8 cellular contexts compared by ENCODE assay signal in genomic region chr11:2929511-2929879, GRCh38. TPM values are rescaled to one million over a fixed set of nuclear protein-coding genes. Genes with fewer than 3 reads are reported as not detected.
DNase-seq lines count a peak whose midpoint lies in the region; ATAC-seq and TF ChIP-seq lines count a peak whose summit lies in the region.

No MANE protein-coding gene starts in this region.

- TF ChIP-seq CTCF in KMS-11 (conservative IDR thresholded peaks at IDR 0.05; ENCODE audit: low read depth, low read length) (no peak), left ventricle myocardium inferior (IDR thresholded peaks at IDR 0.05; ENCODE audit: borderline replicate concordance) (no peak), spleen (IDR thresholded peaks at IDR 0.05 in 8 of 11, conservative IDR thresholded peaks at IDR 0.05 in 3 of 11) (no peak)

- peak overlapping the region; percentile 85 to 99 (median 96) for H3K4me2 ChIP-seq in BLaER1 treated with 17β-estradiol and CSF1 and Interleukin-3, amounts not matched to agents 10 nM and 100 nM
- H3K4me2 ChIP-seq in KMS-11, result peak overlapping the region; percentile 86

- H3K9ac ChIP-seq in BLaER1 treated with 17β-estradiol and CSF1 and Interleukin-3, amounts not matched to agents 10 nM and 100 nM, result peak overlapping the region in 9 of 11 experiments; percentile 26 to 78 (median 62); a peak in 13 of 22 replicates
- peak overlapping the region; percentile 60; the same call in 1 of the 2 replicates for H3K9ac ChIP-seq in KMS-11

- 1 to 12% (median 2%) methylated on average over 5 to 46 of the region's 46 CpGs; no CpG with 5 or more reads in 1 of the 5 donors for WGBS in spleen, 5 donors

- peak; percentile 49 for DNase-seq in activated T-helper 2 cell treated with anti-CD3 and anti-CD28 coated beads, Interferon-gamma antibody, Interleukin-2, Interleukin-4, amounts not matched to agents 10 μg/mL and 5 μg/mL and 100 μg/mL, durations not matched to agents 14 hours and 24 hours and 36 hours (ENCODE audit: low spot score)
- DNase-seq in left ventricle myocardium inferior, result no peak
- DNase-seq in spleen, result peak; percentile 84
- no peak for DNase-seq in germinal center (ENCODE audit: low spot score)

- peak overlapping the region; percentile 82 for H3K4me3 Mint-ChIP-seq in activated T-helper 2 cell treated with anti-CD3 and anti-CD28 coated beads, Interferon-gamma antibody, Interleukin-2, Interleukin-4, amounts not matched to agents 10 μg/mL and 5 μg/mL and 100 μg/mL, durations not matched to agents 14 hours and 24 hours and 36 hours (ENCODE audit: low read depth)

- H3K27me3 Mint-ChIP-seq in activated T-helper 2 cell treated with anti-CD3 and anti-CD28 coated beads, Interferon-gamma antibody, Interleukin-2, Interleukin-4, amounts not matched to agents 10 μg/mL and 5 μg/mL and 100 μg/mL, durations not matched to agents 14 hours and 24 hours and 36 hours (ENCODE audit: low read depth), result peaks cover 15% of the 10 kb centered on the region

- peak overlapping the region in 5 of 11 experiments; percentile 18 to 84 (median 66); a peak in 9 of 22 replicates for H3K27ac ChIP-seq in BLaER1 treated with 17β-estradiol and CSF1 and Interleukin-3, amounts not matched to agents 10 nM and 100 nM
- H3K27ac ChIP-seq in KMS-11, result no peak overlapping the region
- peak overlapping the region; percentile 23 for H3K27ac ChIP-seq in left ventricle myocardium inferior (replicated peaks)
- H3K27ac ChIP-seq in spleen, result peak overlapping the region in 4 of 8 donors; percentile 31 to 75 (median 66)

- no peak overlapping the region for H3K27ac Mint-ChIP-seq in activated T-helper 2 cell treated with anti-CD3 and anti-CD28 coated beads, Interferon-gamma antibody, Interleukin-2, Interleukin-4, amounts not matched to agents 10 μg/mL and 5 μg/mL and 100 μg/mL, durations not matched to agents 14 hours and 24 hours and 36 hours

- H4K20me1 ChIP-seq in BLaER1 treated with 17β-estradiol and CSF1 and Interleukin-3, amounts not matched to agents 10 nM and 100 nM, result peaks cover 0 to 46% (median 27%) of the 10 kb centered on the region in 11 experiments; a peak in 18 of 22 replicates
- no peaks in the 10 kb centered on the region for H4K20me1 ChIP-seq in KMS-11 (ENCODE audit: insufficient read depth)

- intact Hi-C loops in activated T-helper 2 cell treated with anti-CD3 and anti-CD28 coated beads, Interferon-gamma antibody, Interleukin-2, Interleukin-4, amounts not matched to agents 10 μg/mL and 5 μg/mL and 100 μg/mL, durations not matched to agents 14 hours and 24 hours and 36 hours (cut with micrococcal nuclease), result no loop called here
- intact Hi-C loops in left ventricle myocardium inferior (cut with micrococcal nuclease), result no loop called here
- intact Hi-C loops in spleen (cut with DNase I; ENCODE audit: low total_unique reads), result no loop called here

- H3K36me3 Mint-ChIP-seq in activated T-helper 2 cell treated with anti-CD3 and anti-CD28 coated beads, Interferon-gamma antibody, Interleukin-2, Interleukin-4, amounts not matched to agents 10 μg/mL and 5 μg/mL and 100 μg/mL, durations not matched to agents 14 hours and 24 hours and 36 hours (ENCODE audit: low read depth), result peaks cover 6% of the 10 kb centered on the region

- H3K36me3 ChIP-seq in BLaER1 treated with 17β-estradiol and CSF1 and Interleukin-3, amounts not matched to agents 10 nM and 100 nM, result no peaks in the 10 kb centered on the region
- H3K36me3 ChIP-seq in KMS-11 (ENCODE audit: insufficient read depth), result no peaks in the 10 kb centered on the region
- H3K36me3 ChIP-seq in left ventricle myocardium inferior, result no peaks in the 10 kb centered on the region
- no peaks in the 10 kb centered on the region for H3K36me3 ChIP-seq in spleen

- peaks cover 58 to 75% (median 66%) of the 10 kb centered on the region in 10 experiments for H3K4me1 ChIP-seq in BLaER1 treated with 17β-estradiol and CSF1 and Interleukin-3, amounts not matched to agents 10 nM and 100 nM
- H3K4me1 ChIP-seq in KMS-11 (ENCODE audit: low read depth, poor library complexity, severe bottlenecking), result peaks cover 22% of the 10 kb centered on the region
- H3K4me1 ChIP-seq in left ventricle myocardium inferior, result peaks cover 30% of the 10 kb centered on the region
- peaks cover 21 to 54% (median 39%) of the 10 kb centered on the region in 6 donors for H3K4me1 ChIP-seq in spleen

- no peaks in the 10 kb centered on the region for H3K79me2 ChIP-seq in KMS-11 (ENCODE audit: insufficient read depth, low read depth)

- ATAC-seq in HG03354 (IDR thresholded peaks at IDR 0.05; ENCODE audit: poor library complexity, severe bottlenecking, unreplicated experiment), result no peak
- no peak for ATAC-seq in HG03469 (IDR thresholded peaks at IDR 0.05; ENCODE audit: unreplicated experiment)

- H2AFZ ChIP-seq in KMS-11 (ENCODE audit: low read depth), result peak overlapping the region; percentile 68

- TF ChIP-seq POLR2A in spleen (IDR thresholded peaks at IDR 0.05), result no peak

- H3K9me3 Mint-ChIP-seq in activated T-helper 2 cell treated with anti-CD3 and anti-CD28 coated beads, Interferon-gamma antibody, Interleukin-2, Interleukin-4, amounts not matched to agents 10 μg/mL and 5 μg/mL and 100 μg/mL, durations not matched to agents 14 hours and 24 hours and 36 hours, result no peaks in the 10 kb centered on the region

- no peaks in the 10 kb centered on the region for H3K9me3 ChIP-seq in BLaER1 treated with 17β-estradiol and CSF1 and Interleukin-3, amounts not matched to agents 10 nM and 100 nM (replicated peaks in 1 of 11)
- H3K9me3 ChIP-seq in left ventricle myocardium inferior (replicated peaks) (no peaks in the 10 kb centered on the region), spleen (no peaks in the 10 kb centered on the region)

- peaks cover 34 to 69% (median 63%) of the 10 kb centered on the region in 11 experiments for H3K27me3 ChIP-seq in BLaER1 treated with 17β-estradiol and CSF1 and Interleukin-3, amounts not matched to agents 10 nM and 100 nM
- H3K27me3 ChIP-seq in KMS-11 (ENCODE audit: insufficient read depth, low read depth), result peaks cover 26% of the 10 kb centered on the region
- peaks cover 71% of the 10 kb centered on the region for H3K27me3 ChIP-seq in left ventricle myocardium inferior (ENCODE audit: low read depth)
- H3K27me3 ChIP-seq in spleen (replicated peaks in 1 of 7), result peaks cover 0 to 60% (median 34%) of the 10 kb centered on the region in 7 donors

- H3K4me1 Mint-ChIP-seq in activated T-helper 2 cell treated with anti-CD3 and anti-CD28 coated beads, Interferon-gamma antibody, Interleukin-2, Interleukin-4, amounts not matched to agents 10 μg/mL and 5 μg/mL and 100 μg/mL, durations not matched to agents 14 hours and 24 hours and 36 hours (ENCODE audit: low read depth), result peaks cover 24% of the 10 kb centered on the region

- H3K4me3 ChIP-seq in BLaER1 treated with 17β-estradiol and CSF1 and Interleukin-3, amounts not matched to agents 10 nM and 100 nM, result peak overlapping the region; percentile 39 to 71 (median 57); a peak in 19 of 20 replicates
- H3K4me3 ChIP-seq in KMS-11 (IDR thresholded peaks at IDR 0.05; ENCODE audit: insufficient read depth, low read depth, low read length), result no peak overlapping the region
- H3K4me3 ChIP-seq in left ventricle myocardium inferior, result peak overlapping the region; percentile 68
- H3K4me3 ChIP-seq in spleen, result peak overlapping the region; percentile 38 to 80 (median 54)

RNA-seq across cellular contexts. Expression of gene PHLDA2, which starts 0.3 kb away (rescaled TPM):
- 34.5 and 34.7 TPM in 2 replicates for total RNA-seq in activated T-helper 2 cell treated with anti-CD3 and anti-CD28 coated beads, Interferon-gamma antibody, Interleukin-2, Interleukin-4, amounts not matched to agents 10 μg/mL and 5 μg/mL and 100 μg/mL, durations not matched to agents 14 hours and 24 hours and 36 hours
- total RNA-seq in left ventricle myocardium inferior (not detected), spleen (1 to 10 TPM in 6 of 7 donors, not detected in 1; 1.4 to 3.5 (median 1.7) TPM)
- polyA plus RNA-seq in spleen, result 1 to 10 TPM; 1.5 to 2.9 (median 2.5) TPM

RNA-seq across cellular contexts. Expression of gene CDKN1C, which starts 43.9 kb away (rescaled TPM):
- total RNA-seq in activated T-helper 2 cell treated with anti-CD3 and anti-CD28 coated beads, Interferon-gamma antibody, Interleukin-2, Interleukin-4, amounts not matched to agents 10 μg/mL and 5 μg/mL and 100 μg/mL, durations not matched to agents 14 hours and 24 hours and 36 hours, result 1.7 TPM in 2 replicates
- 33.0 TPM for total RNA-seq in left ventricle myocardium inferior
- 10 to 100 TPM in 6 of 7 donors, 1 to 10 TPM in 1; 7.8 to 40.4 (median 20.7) TPM for total RNA-seq in spleen
- polyA plus RNA-seq in spleen, result 10 to 100 TPM in 2 of 3 donors, 1 to 10 TPM in 1; 5.4 to 14.6 (median 11.7) TPM

Comparison
In these comparisons a context has a peak if more than half of its experiments do, and no peak if none do; other contexts are left out.
1. DNase-seq: peak in activated T-helper 2 cell treated with anti-CD3 and anti-CD28 coated beads, Interferon-gamma antibody, Interleukin-2, Interleukin-4, amounts not matched to agents 10 μg/mL and 5 μg/mL and 100 μg/mL, durations not matched to agents 14 hours and 24 hours and 36 hours (single experiment) and spleen (single experiment); none in left ventricle myocardium inferior (single experiment) and germinal center (single experiment).